In genomic region chr3:32304510-32304909, GRCh38 we compare ENCODE assay signal across 15 cellular contexts.
DNase-seq lines count a peak whose midpoint lies in the region; ATAC-seq, FAIRE-seq and TF ChIP-seq lines count a peak whose summit lies in the region.
"Had no signal": no experiment of that assay in that cellular context is flagged by ENCODE, and none has a peak within 500 bp of the region (broad histone marks: within the 10 kb centered on the region; RNA-seq: fewer than 3 reads in every experiment).

No MANE protein-coding gene starts in this region.

- H3K36me3 Mint-ChIP-seq in activated CD4-positive, alpha-beta T cell treated with anti-CD3 and anti-CD28 coated beads for 36 hours (ENCODE audit: low read depth) = no peaks in the 10 kb centered on the region

- H3K27me3 ChIP-seq in skeletal muscle tissue (ENCODE audit: control insufficient read depth in 3 of 3, insufficient read depth in 3 of 3, low read length in 3 of 3) = no peaks in the 10 kb centered on the region
- H3K27me3 ChIP-seq in HAP-1 (ENCODE audit: low read depth) = no peaks in the 10 kb centered on the region
- no peaks in the 10 kb centered on the region for H3K27me3 ChIP-seq in lower lobe of right lung (ENCODE audit: low read depth)
- H3K27me3 ChIP-seq: upper lobe of right lung had no signal

- peaks cover 54% of the 10 kb centered on the region for H3K4me1 Mint-ChIP-seq in activated CD4-positive, alpha-beta T cell treated with anti-CD3 and anti-CD28 coated beads for 36 hours

- no peak for TF ChIP-seq CTCF in lower lobe of right lung (IDR thresholded peaks at IDR 0.05)

- ATAC-seq in activated CD4-positive, alpha-beta T cell treated with anti-CD3 and anti-CD28 coated beads for 36 hours = no peak
- ATAC-seq in left cardiac atrium = peak; percentile 9 to 40
- ATAC-seq in lower lobe of right lung = no peak
- ATAC-seq: upper lobe of right lung had no signal

- in situ Hi-C loops in HAP-1 (cut with MboI; ENCODE audit: low sequenced_read_pairs) = no loop called here

- H3K9ac ChIP-seq in skeletal muscle tissue (ENCODE audit: low read depth in 1 of 3, low read length in 3 of 3) = no peak overlapping the region

- H3K4me1 ChIP-seq in skeletal muscle tissue (ENCODE audit: control insufficient read depth in 3 of 3, insufficient read depth in 3 of 3, low read length in 3 of 3) (peaks cover 0 to 2% (median 0%) of the 10 kb centered on the region in 3 donors), HAP-1 (no peaks in the 10 kb centered on the region; the same call in 1 of the 2 replicates), lower lobe of right lung (peaks cover 32% of the 10 kb centered on the region)

- no peak for DNase-seq in activated CD4-positive, alpha-beta T cell treated with anti-CD3 and anti-CD28 coated beads for 36 hours
- DNase-seq in activated CD4-positive, alpha-beta T cell treated with anti-CD3 and anti-CD28 coated beads, Interleukin-2, amount 50 U/mL, for 1 hour = no peak
- DNase-seq in NCI-H2081 treated with DMSO at 0.1 percent for 48 hours (lab: John Stamatoyannopoulos, UW) (peak; percentile 45), left cardiac atrium (no peak), HAP-1 (ENCODE audit: low spot score in 2 of 2) (no peak), lower lobe of right lung (no peak), RCC 7860 (ENCODE audit: low spot score) (no peak)
- DNase-seq: activated CD8-positive, alpha-beta memory T cell treated with anti-CD3 and anti-CD28 coated beads for 24 hours; cerebellar nuclear complex; DMS79 treated with DMSO at 0.1 percent for 48 hours; Karpas-422; stimulated activated CD8-positive, alpha-beta memory T cell treated with anti-CD3 and anti-CD28 coated beads, Interleukin-4, amount 100 ng/mL, for 48 hours; T-helper 9 cell; upper lobe of right lung had no signal

- peaks cover 2% of the 10 kb centered on the region for H3K9me3 Mint-ChIP-seq in activated CD4-positive, alpha-beta T cell treated with anti-CD3 and anti-CD28 coated beads for 36 hours (ENCODE audit: low read depth)

- H3K36me3 ChIP-seq in skeletal muscle tissue (ENCODE audit: control insufficient read depth in 3 of 3, insufficient read depth in 3 of 3, low read length in 3 of 3) (no peaks in the 10 kb centered on the region), HAP-1 (replicated peaks) (no peaks in the 10 kb centered on the region), lower lobe of right lung (no peaks in the 10 kb centered on the region)
- H3K36me3 ChIP-seq: upper lobe of right lung had no signal

- intact Hi-C loops in activated CD4-positive, alpha-beta T cell treated with anti-CD3 and anti-CD28 coated beads for 36 hours (cut with DNase I, micrococcal nuclease) = no loop called here
- intact Hi-C loops in left cardiac atrium (cut with DNase I) (no loop called here), lower lobe of right lung (cut with DNase I) (no loop called here)

- CTCF ChIA-PET in activated CD4-positive, alpha-beta T cell treated with anti-CD3 and anti-CD28 coated beads for 36 hours (lab: Charles Lee) = interaction anchor here (0.7 to 2.2 kb wide), 8 partner anchors 8 to 163 kb away, joined by 3 to 9 read pairs (median 3); no protein-coding TSS in a partner anchor

- POLR2A ChIA-PET in activated CD4-positive, alpha-beta T cell treated with anti-CD3 and anti-CD28 coated beads for 36 hours (lab: Charles Lee) = interaction anchor here (0.5 kb wide), 1 partner anchor 295 kb away, joined by 4 read pairs; no protein-coding TSS in a partner anchor

- H3K9me3 ChIP-seq in skeletal muscle tissue (ENCODE audit: control insufficient read depth in 3 of 3, low read length in 3 of 3) = no peaks in the 10 kb centered on the region
- no peaks in the 10 kb centered on the region for H3K9me3 ChIP-seq in HAP-1
- no peaks in the 10 kb centered on the region for H3K9me3 ChIP-seq in lower lobe of right lung
- H3K9me3 ChIP-seq: upper lobe of right lung had no signal

- peak overlapping the region; percentile 41 for H3K27ac Mint-ChIP-seq in activated CD4-positive, alpha-beta T cell treated with anti-CD3 and anti-CD28 coated beads for 36 hours

- no peak for FAIRE-seq in RCC 7860 (lab: Jason Lieb, UNC)

- H3K4me3 ChIP-seq in skeletal muscle tissue (ENCODE audit: low read length in 3 of 3) (no peak overlapping the region), HAP-1 (no peak overlapping the region), lower lobe of right lung (no peak overlapping the region)
- H3K4me3 ChIP-seq: upper lobe of right lung had no signal

- H3K4me3 Mint-ChIP-seq in activated CD4-positive, alpha-beta T cell treated with anti-CD3 and anti-CD28 coated beads for 36 hours = no peak overlapping the region

- peak overlapping the region; percentile 23 for H3K27ac ChIP-seq in skeletal muscle tissue (ENCODE audit: low read depth, low read length)
- no peak overlapping the region for H3K27ac ChIP-seq in lower lobe of right lung
- H3K27ac ChIP-seq: upper lobe of right lung had no signal

- no peaks in the 10 kb centered on the region for H3K27me3 Mint-ChIP-seq in activated CD4-positive, alpha-beta T cell treated with anti-CD3 and anti-CD28 coated beads for 36 hours

Comparison
In these comparisons a context has a peak if more than half of its experiments do, and no peak if none do; other contexts are left out.
1. ATAC-seq: peak in left cardiac atrium (2 of 2); none in activated CD4-positive, alpha-beta T cell treated with anti-CD3 and anti-CD28 coated beads for 36 hours (single experiment) and lower lobe of right lung (0 of 2).